ENCODE assay signal across 8 cellular contexts in genomic region chr11:69166186-69167115, GRCh38.
DNase-seq lines count a peak whose midpoint lies in the region; TF ChIP-seq lines count a peak whose summit lies in the region.

No MANE protein-coding gene starts in this region.

- H3K9ac ChIP-seq in Loucy (ENCODE audit: low read depth, low read length, poor library complexity, severe bottlenecking): peak overlapping the region; percentile 16

- H3K9me2 ChIP-seq in Loucy (replicated peaks; ENCODE audit: low read depth, low read length): no peaks in the 10 kb centered on the region

- peak in 2 of 3 experiments; percentile 23 to 56 for DNase-seq in NCI-H1417 (lab: John Stamatoyannopoulos, UW)
- no peak for DNase-seq in NCI-H1417 treated with DMSO at 0.1 percent for 48 hours (lab: John Stamatoyannopoulos, UW)
- peak; percentile 61 for DNase-seq in HEK293T (ENCODE audit: extremely low spot score)
- DNase-seq in activated CD4-positive, alpha-beta T cell treated with anti-CD3 and anti-CD28 coated beads, Interleukin-2, amount 50 U/mL, for 4 hours: peak; percentile 6 to 8
- peak; percentile 58 for DNase-seq in fibroblast of the conjunctiva (ENCODE audit: low read depth)
- peak; percentile 52 for DNase-seq in skeletal muscle cell (ENCODE audit: low read depth)
- DNase-seq in DMS79 (lab: John Stamatoyannopoulos, UW): no peak

- POLR2A ChIA-PET in HEK293T (lab: Yijun Ruan, JAX): no interaction called here

- H3K27me3 ChIP-seq in Loucy (ENCODE audit: insufficient read depth, low read length, poor library complexity, severe bottlenecking): no peaks in the 10 kb centered on the region

- H3K9me3 ChIP-seq in Loucy (ENCODE audit: insufficient read depth, low read depth, low read length): no peaks in the 10 kb centered on the region

- H3F3A ChIP-seq in Loucy (ENCODE audit: low read depth): no peaks in the 10 kb centered on the region

- peak; percentile 32 for TF ChIP-seq CTCF in Loucy (conservative IDR thresholded peaks at IDR 0.05; ENCODE audit: low read length)

- no peak overlapping the region for H2AFZ ChIP-seq in Loucy (ENCODE audit: low read length)

- H3K4me1 ChIP-seq in Loucy (ENCODE audit: insufficient read depth, low read length, poor library complexity, severe bottlenecking): peaks cover 11% of the 10 kb centered on the region

- CTCF ChIA-PET in HEK293T (lab: Yijun Ruan, JAX): interaction anchor here (1.0 kb wide), 1 partner anchor 35 kb away, joined by 3 read pairs; no protein-coding TSS in a partner anchor

- no peaks in the 10 kb centered on the region for H3K79me2 ChIP-seq in Loucy (ENCODE audit: insufficient read depth, low read length)

- H3K4me2 ChIP-seq in Loucy (ENCODE audit: low read depth, low read length, poor library complexity, severe bottlenecking): peak overlapping the region; percentile 54

- H3K4me3 ChIP-seq in Loucy (ENCODE audit: low read length, poor library complexity, severe bottlenecking) (peak overlapping the region; percentile 7), skeletal muscle cell (ENCODE audit: low read depth, low read length) (no peak overlapping the region)

- H3K36me3 ChIP-seq in Loucy (ENCODE audit: insufficient read depth, low read length): no peaks in the 10 kb centered on the region

- no peaks in the 10 kb centered on the region for H4K20me1 ChIP-seq in Loucy (ENCODE audit: insufficient read depth, low read length, poor library complexity, severe bottlenecking)

TF ChIP-seq in HEK293T, 16 proteins besides CTCF, POLR2A, EP300 and RAD21:
- TF ChIP-seq FOXM1 (IDR thresholded peaks at IDR 0.05; ENCODE audit: borderline replicate concordance) (no peak), SUZ12 (IDR thresholded peaks at IDR 0.05) (no peak), CTBP1 (IDR thresholded peaks at IDR 0.05; ENCODE audit: borderline replicate concordance) (no peak), ELF4 (IDR thresholded peaks at IDR 0.05) (no peak), BHLHE40 (IDR thresholded peaks at IDR 0.05; ENCODE audit: borderline replicate concordance) (no peak), FOXA1 (IDR thresholded peaks at IDR 0.05) (no peak), ZNF384 (IDR thresholded peaks at IDR 0.05) (no peak)
TF ChIP-seq in HEK293T: peak in this region for 0.

Comparison
In these comparisons a context has a peak if more than half of its experiments do, and no peak if none do; other contexts are left out.
1. DNase-seq: peak in NCI-H1417 (2 of 3), HEK293T (single experiment), activated CD4-positive, alpha-beta T cell treated with anti-CD3 and anti-CD28 coated beads, Interleukin-2, amount 50 U/mL, for 4 hours (2 of 2), fibroblast of the conjunctiva (single experiment) and skeletal muscle cell (single experiment); none in NCI-H1417 treated with DMSO at 0.1 percent for 48 hours (single experiment) and DMS79 (single experiment).